8 cellular contexts compared by ENCODE assay signal in the genomic region with DNA sequence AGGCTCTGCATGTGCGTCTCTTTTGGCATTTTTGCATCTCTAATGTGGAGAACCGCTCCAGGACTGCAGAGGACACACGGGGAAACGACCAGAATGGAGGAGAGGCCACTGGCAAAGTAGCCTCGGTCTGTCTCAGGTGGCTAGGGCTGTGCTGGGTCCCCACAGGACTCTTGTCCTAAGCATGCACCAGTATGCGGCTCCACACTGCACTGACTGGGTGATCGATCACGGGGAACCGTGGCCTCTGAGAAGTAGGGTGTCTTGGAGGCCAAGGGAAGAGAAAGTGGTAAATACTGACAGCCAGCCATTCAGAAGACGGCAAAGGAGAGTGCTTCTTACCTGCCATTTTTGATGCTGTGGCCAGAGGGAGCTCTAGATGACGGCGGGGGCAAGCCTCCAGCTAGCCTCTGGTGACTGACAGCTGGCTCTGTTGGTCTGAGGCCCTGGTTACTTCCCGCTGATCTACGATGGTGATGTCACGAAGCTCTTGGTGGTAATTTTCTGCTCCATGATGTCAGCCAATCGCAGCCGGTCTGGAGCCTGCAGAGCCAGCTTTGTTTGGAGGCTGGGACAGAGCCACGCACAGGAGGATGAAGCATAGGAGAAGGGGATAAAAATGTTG.
DNase-seq lines count a peak whose midpoint lies in the region; ATAC-seq and TF ChIP-seq lines count a peak whose summit lies in the region.

No MANE protein-coding gene starts in this region.

- peak; percentile 69 for ATAC-seq in GM18873 (IDR thresholded peaks at IDR 0.05; ENCODE audit: low FRiP score, unreplicated experiment)
- no peak for ATAC-seq in HG02884 (IDR thresholded peaks at IDR 0.05; ENCODE audit: unreplicated experiment)

- peak; percentile 91 for DNase-seq in ACHN
- peak; percentile 39 for DNase-seq in HuH-7 (ENCODE audit: low spot score)
- peak; percentile 18 for DNase-seq in amniotic epithelial cell (ENCODE audit: low read depth)
- no peak for DNase-seq in retinal pigment epithelial cell (ENCODE audit: low read depth)
- no peak for DNase-seq in stimulated activated CD4-positive, alpha-beta T cell treated with anti-CD3 and anti-CD28 coated beads, Interleukin-4, amount 100 ng/mL, for 1 hour
- DNase-seq in NCI-H2081 treated with DMSO at 0.1 percent for 48 hours (lab: John Stamatoyannopoulos, UW) = no peak

- peak; percentile 37 for TF ChIP-seq CTCF in retinal pigment epithelial cell (conservative IDR thresholded peaks at IDR 0.05; ENCODE audit: low read depth, low read length)

- no peak overlapping the region for H3K4me3 ChIP-seq in retinal pigment epithelial cell (ENCODE audit: low read length)

- in situ Hi-C loops in ACHN (cut with HindIII; ENCODE audit: low pct_ligation_motif_present, low pct_unique_long_range_greater_than_20kb, low sequenced_read_pairs) = loop anchor here (25.0 kb wide), 1 partner anchor 177 kb away; no protein-coding TSS in a partner anchor

Comparison
In these comparisons a context has a peak if more than half of its experiments do, and no peak if none do; other contexts are left out.
1. DNase-seq: peak in ACHN (single experiment), HuH-7 (single experiment) and amniotic epithelial cell (single experiment); none in retinal pigment epithelial cell (single experiment), stimulated activated CD4-positive, alpha-beta T cell treated with anti-CD3 and anti-CD28 coated beads, Interleukin-4, amount 100 ng/mL, for 1 hour (single experiment) and NCI-H2081 treated with DMSO at 0.1 percent for 48 hours (single experiment).